In genomic region chr11:128367573-128367972, GRCh38 we compare ENCODE assay signal across 13 cellular contexts.
DNase-seq lines count a peak whose midpoint lies in the region; ATAC-seq, FAIRE-seq and TF ChIP-seq lines count a peak whose summit lies in the region.
"Had no signal": no experiment of that assay in that cellular context is flagged by ENCODE, and none has a peak within 500 bp of the region (broad histone marks: within the 10 kb centered on the region; RNA-seq: fewer than 3 reads in every experiment).

No MANE protein-coding gene starts in this region.

- peak; percentile 54 for ATAC-seq in GM18519 (IDR thresholded peaks at IDR 0.05; ENCODE audit: low FRiP score, unreplicated experiment)
- ATAC-seq in GM21528 (IDR thresholded peaks at IDR 0.05; ENCODE audit: low FRiP score, unreplicated experiment), result peak; percentile 82
- ATAC-seq in HG03571 (IDR thresholded peaks at IDR 0.05; ENCODE audit: unreplicated experiment), result peak; percentile 67
- no peak for ATAC-seq in left colon
- ATAC-seq: gastroesophageal sphincter, lower lobe of right lung had no signal

- intact Hi-C loops in left colon (cut with DNase I, micrococcal nuclease), result no loop called here

- no peak for TF ChIP-seq POLR2A in H54 (IDR thresholded peaks at IDR 0.05; ENCODE audit: low read depth, low read length)

- DNase-seq in central memory CD4-positive, alpha-beta T cell, result peak; percentile 61
- DNase-seq in NCI-H748 treated with DMSO at 0.1 percent for 48 hours (lab: John Stamatoyannopoulos, UW) (no peak), left colon (no peak), H54 (ENCODE audit: insufficient read length, low spot score) (no peak), KBM-7 (no peak)
- DNase-seq: DMS53, lower lobe of right lung, NCI-H1436 treated with DMSO at 0.1 percent for 48 hours, SIG-M5 had no signal

- in situ Hi-C loops in KBM-7 (cut with MboI; ENCODE audit: low pct_unique_long_range_greater_than_20kb, low sequenced_read_pairs), result no loop called here

- no peak for FAIRE-seq in H54 (lab: Jason Lieb, UNC)
